Comparison of ENCODE assay signal across 8 cellular contexts in genomic region chr1:50332941-50333594, GRCh38.
DNase-seq lines count a peak whose midpoint lies in the region; ATAC-seq, FAIRE-seq and TF ChIP-seq lines count a peak whose summit lies in the region.

No MANE protein-coding gene starts in this region.

- peak; percentile 94 for DNase-seq in COLO668 (lab: John Stamatoyannopoulos, UW; ENCODE audit: unreplicated experiment)
- peak in 2 of 3 donors; percentile 75 to 84 for DNase-seq in Peyer's patch
- DNase-seq in activated naive CD8-positive, alpha-beta T cell treated with anti-CD3 and anti-CD28 coated beads, Interleukin-2, amount 10 ng/mL, durations not matched to agents 7 days and 5 days: peak; percentile 79
- DNase-seq in left ventricle myocardium inferior: peak; percentile 59
- DNase-seq in pancreas: peak; percentile 30 to 92 (median 62)

- ATAC-seq in GM19395 (IDR thresholded peaks at IDR 0.05; ENCODE audit: unreplicated experiment) (peak; percentile 81), HG03432 (IDR thresholded peaks at IDR 0.05; ENCODE audit: unreplicated experiment) (peak; percentile 85), pancreas (peak; percentile 91 to 97 (median 95)), GM18873 (IDR thresholded peaks at IDR 0.05; ENCODE audit: low FRiP score, unreplicated experiment) (no peak)
- peak; percentile 83 for ATAC-seq in activated naive CD8-positive, alpha-beta T cell treated with anti-CD3 and anti-CD28 coated beads, Interleukin-2, amount 10 ng/mL, durations not matched to agents 7 days and 5 days (ENCODE audit: low read depth)

- intact Hi-C loops in left ventricle myocardium inferior (cut with micrococcal nuclease) (no loop called here), pancreas (cut with DNase I) (no loop called here)

- H3K27ac Mint-ChIP-seq in activated naive CD8-positive, alpha-beta T cell treated with anti-CD3 and anti-CD28 coated beads, Interleukin-2, amount 10 ng/mL, durations not matched to agents 7 days and 5 days: no peak overlapping the region

- TF ChIP-seq CTCF in Peyer's patch (IDR thresholded peaks at IDR 0.05): peak in 5 of 6 experiments; percentile 28 to 94 (median 85)
- TF ChIP-seq CTCF in left ventricle myocardium inferior (IDR thresholded peaks at IDR 0.05; ENCODE audit: borderline replicate concordance): peak; percentile 80
- peak; percentile 59 to 91 (median 86) for TF ChIP-seq CTCF in pancreas (IDR thresholded peaks at IDR 0.05)

- no peaks in the 10 kb centered on the region for H3K9me3 ChIP-seq in Peyer's patch
- no peaks in the 10 kb centered on the region for H3K9me3 ChIP-seq in left ventricle myocardium inferior (replicated peaks)
- no peaks in the 10 kb centered on the region for H3K9me3 ChIP-seq in pancreas

- 1 to 3% methylated on average over 53 to 56 of the region's 56 CpGs for WGBS in pancreas, 2 donors

- H3K27me3 Mint-ChIP-seq in activated naive CD8-positive, alpha-beta T cell treated with anti-CD3 and anti-CD28 coated beads, Interleukin-2, amount 10 ng/mL, durations not matched to agents 7 days and 5 days: peaks cover 27% of the 10 kb centered on the region

- peaks cover 0 to 12% (median 3%) of the 10 kb centered on the region in 4 donors for H3K4me1 ChIP-seq in Peyer's patch
- peaks cover 12% of the 10 kb centered on the region for H3K4me1 ChIP-seq in left ventricle myocardium inferior
- no peaks in the 10 kb centered on the region for H3K4me1 ChIP-seq in pancreas

- POLR2A ChIA-PET in activated naive CD8-positive, alpha-beta T cell treated with anti-CD3 and anti-CD28 coated beads, Interleukin-2, amount 10 ng/mL, durations not matched to agents 7 days and 5 days (lab: Charles Lee): no interaction called here

- no peak for FAIRE-seq in pancreas (lab: Jason Lieb, UNC)

- H3K9me3 Mint-ChIP-seq in activated naive CD8-positive, alpha-beta T cell treated with anti-CD3 and anti-CD28 coated beads, Interleukin-2, amount 10 ng/mL, durations not matched to agents 7 days and 5 days: no peaks in the 10 kb centered on the region

- H3K4me3 ChIP-seq in Peyer's patch (peak overlapping the region in 3 of 4 donors; percentile 34 to 65 (median 55)), left ventricle myocardium inferior (peak overlapping the region; percentile 69), pancreas (peak overlapping the region; percentile 1 to 53 (median 24))

- H3K4me1 Mint-ChIP-seq in activated naive CD8-positive, alpha-beta T cell treated with anti-CD3 and anti-CD28 coated beads, Interleukin-2, amount 10 ng/mL, durations not matched to agents 7 days and 5 days: no peaks in the 10 kb centered on the region

- H3K4me3 Mint-ChIP-seq in activated naive CD8-positive, alpha-beta T cell treated with anti-CD3 and anti-CD28 coated beads, Interleukin-2, amount 10 ng/mL, durations not matched to agents 7 days and 5 days: peak overlapping the region; percentile 52

- peak overlapping the region in 2 of 4 donors; percentile 12 to 31 for H3K27ac ChIP-seq in Peyer's patch
- H3K27ac ChIP-seq in left ventricle myocardium inferior (replicated peaks): peak overlapping the region; percentile 39
- no peak overlapping the region for H3K27ac ChIP-seq in pancreas

- no peaks in the 10 kb centered on the region for H3K36me3 ChIP-seq in Peyer's patch
- H3K36me3 ChIP-seq in left ventricle myocardium inferior: no peaks in the 10 kb centered on the region
- H3K36me3 ChIP-seq in pancreas: no peaks in the 10 kb centered on the region

- no peaks in the 10 kb centered on the region for H3K36me3 Mint-ChIP-seq in activated naive CD8-positive, alpha-beta T cell treated with anti-CD3 and anti-CD28 coated beads, Interleukin-2, amount 10 ng/mL, durations not matched to agents 7 days and 5 days

- no peaks in the 10 kb centered on the region for H3K27me3 ChIP-seq in Peyer's patch
- H3K27me3 ChIP-seq in left ventricle myocardium inferior (ENCODE audit: low read depth): peaks cover 52% of the 10 kb centered on the region
- peaks cover 0 to 5% (median 0%) of the 10 kb centered on the region in 4 donors for H3K27me3 ChIP-seq in pancreas

- TF ChIP-seq POLR2A in Peyer's patch (IDR thresholded peaks at IDR 0.05): no peak
